ENCODE assay signal across 15 cellular contexts in the genomic region with DNA sequence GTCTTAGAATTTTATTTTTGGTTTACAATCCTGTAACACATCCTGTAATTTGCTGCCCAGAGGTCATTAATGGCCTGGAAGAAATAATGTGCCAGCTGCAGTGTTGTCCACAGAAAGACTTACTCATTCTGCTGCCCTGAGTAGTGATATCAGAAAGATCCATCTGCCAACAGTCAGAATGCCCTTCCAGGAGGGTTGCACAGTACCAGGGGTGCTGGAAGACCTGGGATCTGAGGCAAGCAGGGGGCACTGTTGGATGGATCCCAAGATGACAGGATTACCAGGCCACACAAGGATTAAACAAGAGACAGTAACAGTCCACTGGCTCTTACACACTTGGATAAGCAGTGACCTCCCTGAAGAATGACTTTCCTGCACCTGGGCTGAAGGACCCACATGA.
DNase-seq lines count a peak whose midpoint lies in the region; ATAC-seq and TF ChIP-seq lines count a peak whose summit lies in the region.
"Had no signal": no experiment of that assay in that cellular context is flagged by ENCODE, and none has a peak within 500 bp of the region (broad histone marks: within the 10 kb centered on the region; RNA-seq: fewer than 3 reads in every experiment).

No MANE protein-coding gene starts in this region.

- DNase-seq in right atrium auricular region (ENCODE audit: low spot score), result peak; percentile 50
- DNase-seq in cardiac septum (ENCODE audit: low spot score), result no peak
- no peak for DNase-seq in epithelial cell of prostate (ENCODE audit: low read depth, low spot score)
- DNase-seq in Karpas-422, result no peak
- DNase-seq in NCI-H2107 (lab: John Stamatoyannopoulos, UW), result no peak
- DNase-seq: DMS153, GOT3, HFFc6, NCI-H187 treated with DMSO at 0.1 percent for 48 hours, NCI-H526 treated with DMSO at 0.1 percent for 48 hours had no signal

- no peaks in the 10 kb centered on the region for H3K9me2 ChIP-seq in Karpas-422 (replicated peaks; ENCODE audit: insufficient read depth, low read length)

- no peaks in the 10 kb centered on the region for H3K36me3 ChIP-seq in right atrium auricular region
- no peaks in the 10 kb centered on the region for H3K36me3 ChIP-seq in Karpas-422 (ENCODE audit: insufficient read depth, low read length)

- H3K4me1 ChIP-seq in right atrium auricular region (no peaks in the 10 kb centered on the region), Karpas-422 (ENCODE audit: low read length) (no peaks in the 10 kb centered on the region)

- no peak overlapping the region for H2AFZ ChIP-seq in Karpas-422 (ENCODE audit: low read length)

- intact Hi-C loops in cardiac septum (cut with DNase I), result no loop called here

- H4K20me1 ChIP-seq in Karpas-422 (ENCODE audit: insufficient read depth, low read depth, low read length), result no peaks in the 10 kb centered on the region

- H3K27ac ChIP-seq in right atrium auricular region, result no peak overlapping the region
- peak overlapping the region; percentile 11 for H3K27ac ChIP-seq in epithelial cell of prostate
- peak overlapping the region; percentile 27 for H3K27ac ChIP-seq in temporal lobe (ENCODE audit: low read depth, low read length)
- H3K27ac ChIP-seq in Karpas-422 (ENCODE audit: low read length), result no peak overlapping the region
- H3K27ac ChIP-seq: C4-2B had no signal

- H3K9me3 ChIP-seq in right atrium auricular region (no peaks in the 10 kb centered on the region), Karpas-422 (ENCODE audit: low read length) (no peaks in the 10 kb centered on the region)

- H3K9ac ChIP-seq in Karpas-422 (ENCODE audit: low read length), result no peak overlapping the region

- no peak overlapping the region for H3K4me3 ChIP-seq in right atrium auricular region
- no peak overlapping the region for H3K4me3 ChIP-seq in Karpas-422 (ENCODE audit: low read length)

- ATAC-seq in SK-N-SH treated with all-trans-retinoic acid at 6 μM for 48 hours (peak; percentile 57), GM21390 (IDR thresholded peaks at IDR 0.05; ENCODE audit: unreplicated experiment) (no peak)
- ATAC-seq: HepG2 had no signal

- no peaks in the 10 kb centered on the region for H3K79me2 ChIP-seq in Karpas-422 (ENCODE audit: low read length)

- no peak for TF ChIP-seq CTCF in right atrium auricular region (IDR thresholded peaks at IDR 0.05)

- H3K27me3 ChIP-seq in right atrium auricular region (no peaks in the 10 kb centered on the region), Karpas-422 (ENCODE audit: low read length) (no peaks in the 10 kb centered on the region)

- no peak overlapping the region for H3K4me2 ChIP-seq in Karpas-422 (ENCODE audit: low read depth, low read length, poor library complexity, severe bottlenecking)

TF ChIP-seq in SK-N-SH treated with all-trans-retinoic acid at 6 μM for 48 hours, 23 proteins besides CTCF, POLR2A, EP300 and RAD21:
- TF ChIP-seq ZFP30 (CRISPR knock-in tag; IDR thresholded peaks at IDR 0.05), result no peak
- peak; percentile 17; the same call in 1 of the 2 replicates for TF ChIP-seq ISL1 (CRISPR knock-in tag; IDR thresholded peaks at IDR 0.05)

Comparison
In these comparisons a context has a peak if more than half of its experiments do, and no peak if none do; other contexts are left out.
1. H3K27ac ChIP-seq: peak in epithelial cell of prostate (single experiment) and temporal lobe (single experiment); none in right atrium auricular region (0 of 2) and Karpas-422 (single experiment).